25 cellular contexts compared by ENCODE assay signal in the genomic region with DNA sequence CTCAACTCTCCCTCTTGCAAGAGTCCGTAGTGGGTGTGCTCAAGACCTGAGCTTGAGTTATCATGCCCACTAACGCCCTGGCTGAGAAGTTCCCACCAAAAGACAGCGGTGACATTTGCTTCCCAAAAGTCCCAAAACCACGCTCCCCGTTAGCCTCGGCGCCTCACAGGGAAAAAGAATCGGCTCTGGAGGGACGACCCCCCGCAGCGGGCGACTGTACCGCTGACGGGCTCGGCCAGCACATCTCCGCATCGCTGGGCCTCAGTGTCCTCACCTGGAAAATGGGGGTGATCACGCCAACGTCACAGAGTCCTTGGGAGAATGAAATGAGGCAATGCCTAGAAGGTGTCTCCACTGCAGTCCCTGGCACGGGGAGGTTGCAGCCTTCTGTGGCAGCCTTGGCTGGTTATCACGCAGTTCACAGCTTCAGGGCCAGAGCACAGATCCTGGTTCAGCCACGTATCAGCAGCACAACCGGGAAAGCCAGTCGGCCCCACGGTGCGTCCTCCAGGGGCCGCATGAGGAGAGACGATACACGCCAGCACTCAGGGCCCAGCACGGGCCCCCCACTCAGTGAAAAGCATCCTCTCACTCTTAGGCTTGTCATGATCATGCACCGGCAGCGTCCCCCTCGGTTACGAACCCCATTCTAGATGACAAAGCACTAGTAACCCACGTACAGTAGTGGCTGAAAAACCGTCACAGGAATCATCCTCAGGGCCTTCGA.
"Had no signal": no experiment of that assay in that cellular context is flagged by ENCODE, and none has a peak within 500 bp of the region (broad histone marks: within the 10 kb centered on the region; RNA-seq: fewer than 3 reads in every experiment).

No MANE protein-coding gene starts in this region.

- H3K4me3 ChIP-seq: breast epithelium, coronary artery, gastroesophageal sphincter, mucosa of descending colon, ovary, prostate gland, spleen, thoracic aorta, upper lobe of left lung had no signal

- DNase-seq: activated CD4-positive, alpha-beta memory T cell treated with anti-CD3 and anti-CD28 coated beads, Interleukin-2, amount 10 ng/mL, durations not matched to agents 7 days and 5 days; activated CD4-positive, alpha-beta T cell treated with anti-CD3 and anti-CD28 coated beads for 48 hours; activated effector memory CD4-positive, alpha-beta T cell treated with Interleukin-2 at 50 U/mL for 16 hours; activated naive CD4-positive, alpha-beta T cell treated with anti-CD3 and anti-CD28 coated beads for 36 hours; activated naive CD8-positive, alpha-beta T cell treated with anti-CD3 and anti-CD28 coated beads, Interleukin-2, amount 10 ng/mL, durations not matched to agents 7 days and 5 days; activated T-cell treated with anti-CD3 and anti-CD28 coated beads, Interleukin-2, amount 50 U/mL, for 72 hours; amniotic stem cell; head of caudate nucleus; left cardiac atrium; mucosa of descending colon; ovary; spleen; stimulated activated CD4-positive, alpha-beta T cell treated with anti-CD3 and anti-CD28 coated beads, Interleukin-4, amount 100 ng/mL, for 1 hour; stimulated activated naive CD4-positive, alpha-beta T cell; T1000; upper lobe of left lung had no signal

- H3K9me3 ChIP-seq: breast epithelium, gastroesophageal sphincter, mucosa of descending colon, ovary, prostate gland, spleen, thoracic aorta, upper lobe of left lung had no signal

- H3K27ac ChIP-seq: breast epithelium, coronary artery, epithelial cell of prostate, ovary, prostate gland, spleen, thoracic aorta, upper lobe of left lung had no signal

- H3K36me3 Mint-ChIP-seq: activated naive CD8-positive, alpha-beta T cell treated with anti-CD3 and anti-CD28 coated beads, Interleukin-2, amount 10 ng/mL, durations not matched to agents 7 days and 5 days; memory B cell had no signal

- H3K4me1 Mint-ChIP-seq: activated naive CD8-positive, alpha-beta T cell treated with anti-CD3 and anti-CD28 coated beads, Interleukin-2, amount 10 ng/mL, durations not matched to agents 7 days and 5 days; central memory CD8-positive, alpha-beta T cell; memory B cell had no signal

- H3K4me1 ChIP-seq: breast epithelium, prostate gland had no signal

- H3K27ac Mint-ChIP-seq: activated CD4-positive, alpha-beta memory T cell treated with anti-CD3 and anti-CD28 coated beads, Interleukin-2, amount 10 ng/mL, durations not matched to agents 7 days and 5 days; activated naive CD4-positive, alpha-beta T cell treated with anti-CD3 and anti-CD28 coated beads for 36 hours; activated naive CD8-positive, alpha-beta T cell treated with anti-CD3 and anti-CD28 coated beads, Interleukin-2, amount 10 ng/mL, durations not matched to agents 7 days and 5 days; activated T-cell treated with anti-CD3 and anti-CD28 coated beads, Interleukin-2, amount 50 U/mL, for 72 hours; memory B cell; T-helper 1 cell treated with Interleukin-12 subunit alpha and Interleukin-12 subunit beta and Interleukin-4 antibody, amounts not matched to agents 30 μg/mL and 1 μg/mL, for 36 hours had no signal

- H3K9me3 Mint-ChIP-seq: activated CD4-positive, alpha-beta memory T cell treated with anti-CD3 and anti-CD28 coated beads, Interleukin-2, amount 10 ng/mL, durations not matched to agents 7 days and 5 days; activated naive CD4-positive, alpha-beta T cell treated with anti-CD3 and anti-CD28 coated beads for 36 hours; activated naive CD8-positive, alpha-beta T cell treated with anti-CD3 and anti-CD28 coated beads, Interleukin-2, amount 10 ng/mL, durations not matched to agents 7 days and 5 days; activated T-cell treated with anti-CD3 and anti-CD28 coated beads, Interleukin-2, amount 50 U/mL, for 72 hours; central memory CD8-positive, alpha-beta T cell; memory B cell; T-helper 1 cell treated with Interleukin-12 subunit alpha and Interleukin-12 subunit beta and Interleukin-4 antibody, amounts not matched to agents 30 μg/mL and 1 μg/mL, for 36 hours had no signal

- H3K27me3 ChIP-seq: breast epithelium, gastroesophageal sphincter, ovary, upper lobe of left lung had no signal

- ATAC-seq: activated T-cell treated with anti-CD3 and anti-CD28 coated beads, Interleukin-2, amount 50 U/mL, for 72 hours; gastroesophageal sphincter; left cardiac atrium; mucosa of descending colon had no signal

- H3K4me3 Mint-ChIP-seq: activated CD4-positive, alpha-beta memory T cell treated with anti-CD3 and anti-CD28 coated beads, Interleukin-2, amount 10 ng/mL, durations not matched to agents 7 days and 5 days; activated naive CD4-positive, alpha-beta T cell treated with anti-CD3 and anti-CD28 coated beads for 36 hours; activated naive CD8-positive, alpha-beta T cell treated with anti-CD3 and anti-CD28 coated beads, Interleukin-2, amount 10 ng/mL, durations not matched to agents 7 days and 5 days; activated T-cell treated with anti-CD3 and anti-CD28 coated beads, Interleukin-2, amount 50 U/mL, for 72 hours; central memory CD8-positive, alpha-beta T cell; memory B cell; T-helper 1 cell treated with Interleukin-12 subunit alpha and Interleukin-12 subunit beta and Interleukin-4 antibody, amounts not matched to agents 30 μg/mL and 1 μg/mL, for 36 hours had no signal

- H3K36me3 ChIP-seq: breast epithelium, ovary, prostate gland, spleen, thoracic aorta had no signal
